9 cellular contexts compared by ENCODE assay signal in the genomic region with DNA sequence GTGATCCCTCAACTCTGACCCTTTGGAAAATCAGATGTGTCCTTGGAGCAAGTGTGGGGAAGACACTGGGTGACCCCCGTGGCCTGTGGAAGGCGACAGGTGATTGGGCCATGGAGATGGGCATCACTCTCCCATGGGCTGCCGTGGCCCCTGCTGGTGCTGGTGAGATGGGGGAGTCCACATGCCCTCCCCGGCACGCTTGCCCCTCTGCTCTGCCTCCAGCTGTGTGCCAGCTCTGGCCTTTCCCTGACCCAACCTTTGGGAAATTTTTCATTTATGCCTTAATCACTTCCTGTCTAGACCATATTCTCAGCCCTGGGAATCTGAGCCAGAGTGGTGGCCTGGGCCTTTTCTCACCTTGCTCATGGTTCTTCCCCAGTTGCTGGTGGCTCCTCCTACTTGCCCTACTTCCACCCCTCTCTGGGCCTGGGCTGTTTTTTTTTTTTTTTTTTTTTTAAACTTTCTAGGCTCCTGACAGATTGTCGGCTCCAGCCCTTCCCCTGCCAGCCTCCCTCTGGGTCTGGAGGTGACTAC. TPM values are rescaled to one million over a fixed set of nuclear protein-coding genes. Genes with fewer than 3 reads are reported as not detected.
A peak's percentile ranks its signal among the peaks of the same experiment; 100 is the strongest.
DNase-seq lines count a peak whose midpoint lies in the region; ATAC-seq and TF ChIP-seq lines count a peak whose summit lies in the region.
"Had no signal": no experiment of that assay in that cellular context is flagged by ENCODE, and none has a peak within 500 bp of the region (broad histone marks: within the 10 kb centered on the region; RNA-seq: fewer than 3 reads in every experiment).

No MANE protein-coding gene starts in this region.

- H3K27me3 Mint-ChIP-seq in T-helper 1 cell treated with Interleukin-12 subunit alpha and Interleukin-12 subunit beta and Interleukin-4 antibody, amounts not matched to agents 30 μg/mL and 1 μg/mL, for 36 hours (ENCODE audit: low read depth) = no peaks in the 10 kb centered on the region

- H3K36me3 ChIP-seq in PC-9 (ENCODE audit: low read depth) = peaks cover 3% of the 10 kb centered on the region

- no peaks in the 10 kb centered on the region for H3K9me2 ChIP-seq in PC-9 (ENCODE audit: insufficient read depth)

- no peaks in the 10 kb centered on the region for H3K9me3 Mint-ChIP-seq in T-helper 1 cell treated with Interleukin-12 subunit alpha and Interleukin-12 subunit beta and Interleukin-4 antibody, amounts not matched to agents 30 μg/mL and 1 μg/mL, for 36 hours

- TF ChIP-seq CTCF in GM10248 (IDR thresholded peaks at IDR 0.05; ENCODE audit: control extremely low read depth, extremely low read depth, low read depth, missing control alignments) (no peak), PC-9 (conservative IDR thresholded peaks at IDR 0.05) (no peak)

- H3K27me3 ChIP-seq in PC-9 (ENCODE audit: insufficient read depth, low read depth) = no peaks in the 10 kb centered on the region

- no peaks in the 10 kb centered on the region for H3K79me2 ChIP-seq in PC-9 (ENCODE audit: low read depth)

- peak overlapping the region; percentile 73 for H3K4me3 Mint-ChIP-seq in T-helper 1 cell treated with Interleukin-12 subunit alpha and Interleukin-12 subunit beta and Interleukin-4 antibody, amounts not matched to agents 30 μg/mL and 1 μg/mL, for 36 hours

- H4K20me1 ChIP-seq in PC-9 (ENCODE audit: insufficient read depth) = no peaks in the 10 kb centered on the region

- DNase-seq in GM10248 (ENCODE audit: extremely low spot score) = peak; percentile 68
- peak; percentile 68 for DNase-seq in central memory CD4-positive, alpha-beta T cell
- peak; percentile 82 for DNase-seq in pulmonary artery endothelial cell (ENCODE audit: low read depth, low spot score)
- DNase-seq in PC-9 = no peak
- no peak for DNase-seq in hepatic stellate cell (ENCODE audit: low spot score)
- DNase-seq: mesendoderm had no signal

- H3K4me1 Mint-ChIP-seq in T-helper 1 cell treated with Interleukin-12 subunit alpha and Interleukin-12 subunit beta and Interleukin-4 antibody, amounts not matched to agents 30 μg/mL and 1 μg/mL, for 36 hours (ENCODE audit: low read depth) = peaks cover 76% of the 10 kb centered on the region

- H3K4me1 ChIP-seq in PC-9 (replicated peaks; ENCODE audit: insufficient read depth) = no peaks in the 10 kb centered on the region

- peak overlapping the region; percentile 45 for H3K27ac Mint-ChIP-seq in T-helper 1 cell treated with Interleukin-12 subunit alpha and Interleukin-12 subunit beta and Interleukin-4 antibody, amounts not matched to agents 30 μg/mL and 1 μg/mL, for 36 hours

- H3K4me3 ChIP-seq in PC-9 = no peak overlapping the region

- peaks cover 17% of the 10 kb centered on the region for H3K36me3 Mint-ChIP-seq in T-helper 1 cell treated with Interleukin-12 subunit alpha and Interleukin-12 subunit beta and Interleukin-4 antibody, amounts not matched to agents 30 μg/mL and 1 μg/mL, for 36 hours (ENCODE audit: low read depth)

- POLR2A ChIA-PET in GM10248 (lab: Yijun Ruan, JAX) = interaction anchor here (0.7 kb wide), 1 partner anchor 46 kb away, joined by 3 read pairs; no protein-coding TSS in a partner anchor
- POLR2A ChIA-PET in PC-9 (lab: Charles Lee; ENCODE audit: unreplicated experiment) = no interaction called here

- no peak for ATAC-seq in HG03097 (IDR thresholded peaks at IDR 0.05; ENCODE audit: low FRiP score, unreplicated experiment)
- no peak for ATAC-seq in GM21423 (IDR thresholded peaks at IDR 0.05; ENCODE audit: unreplicated experiment)

- no TSS peak for BruUV-seq in PC-9 (replicated peaks; lab: Mats Ljungman, UMichigan)

- H2AFZ ChIP-seq in PC-9 = no peak overlapping the region

- no peaks in the 10 kb centered on the region for H3F3A ChIP-seq in PC-9 (ENCODE audit: insufficient read depth, low read depth)

- H3K9me3 ChIP-seq in PC-9 (ENCODE audit: insufficient read depth, low read depth) = no peaks in the 10 kb centered on the region

- intact Hi-C loops in PC-9 (cut with micrococcal nuclease; ENCODE audit: unreplicated experiment) = loop anchor here (10.0 kb wide), 1 partner anchor 135 kb away; no protein-coding TSS in a partner anchor

- no peak overlapping the region for H3K27ac ChIP-seq in PC-9

- no peak overlapping the region for H3K4me2 ChIP-seq in PC-9

- CTCF ChIA-PET in GM10248 (lab: Yijun Ruan, JAX) = interaction anchor here (0.8 to 7.6 kb wide), 6 partner anchors 12 to 246 kb away, joined by 3 to 40 read pairs (median 3); no protein-coding TSS in a partner anchor
- CTCF ChIA-PET in PC-9 (lab: Charles Lee) = no interaction called here

RNA-seq across cellular contexts. Expression of gene RGS3, which starts 56.6 kb away (rescaled TPM):
- total RNA-seq in pulmonary artery endothelial cell (278 and 424 TPM in 2 replicates), PC-9 (2021) (61.8 and 75.8 TPM in 2 replicates)

Comparison
In these comparisons a context has a peak if more than half of its experiments do, and no peak if none do; other contexts are left out.
1. DNase-seq: peak in GM10248 (single experiment), central memory CD4-positive, alpha-beta T cell (single experiment) and pulmonary artery endothelial cell (single experiment); none in PC-9 (0 of 2) and hepatic stellate cell (single experiment).